ENCODE assay signal across 9 cellular contexts in the genomic region with DNA sequence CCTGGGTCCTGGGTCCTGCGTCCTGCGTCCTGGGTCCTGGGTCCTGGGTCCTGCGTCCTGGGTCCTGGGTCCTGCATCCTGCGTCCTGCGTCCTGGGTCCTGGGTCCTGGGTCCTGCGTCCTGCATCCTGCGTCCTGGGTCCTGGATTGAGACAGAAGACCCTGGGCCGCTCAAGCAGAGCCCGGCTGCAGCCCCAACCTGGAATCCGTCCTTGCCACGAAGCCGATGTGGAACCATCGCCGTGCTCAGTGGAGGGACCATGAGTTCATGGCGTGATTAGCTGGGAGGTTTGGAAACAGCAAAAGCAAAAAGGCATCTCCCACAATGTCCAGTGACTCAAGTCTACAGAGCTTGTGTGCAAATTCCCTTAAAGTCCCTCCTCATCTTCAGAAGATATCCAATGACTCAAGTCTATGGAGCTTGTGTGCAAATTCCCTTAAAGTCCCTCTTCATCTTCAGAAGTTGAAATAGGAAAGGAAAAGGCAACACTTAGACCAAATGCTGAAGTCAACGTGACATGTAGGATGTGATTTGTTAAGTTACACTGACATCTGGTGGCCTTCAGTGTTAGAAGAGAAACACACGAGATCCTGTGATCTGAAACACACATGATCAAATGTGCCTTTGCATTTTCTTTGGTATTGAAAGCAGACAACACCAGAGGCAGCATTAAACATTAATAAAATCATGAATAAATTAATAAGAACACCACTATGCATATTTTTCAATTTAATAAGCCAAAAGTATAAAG.
DNase-seq lines count a peak whose midpoint lies in the region; ATAC-seq and TF ChIP-seq lines count a peak whose summit lies in the region.
"Had no signal": no experiment of that assay in that cellular context is flagged by ENCODE, and none has a peak within 500 bp of the region (broad histone marks: within the 10 kb centered on the region; RNA-seq: fewer than 3 reads in every experiment).

No MANE protein-coding gene starts in this region.

- H3K36me3 ChIP-seq in MM.1S (replicated peaks; ENCODE audit: insufficient read depth, low read length): no peaks in the 10 kb centered on the region
- no peaks in the 10 kb centered on the region for H3K36me3 ChIP-seq in CD8-positive, alpha-beta T cell (ENCODE audit: insufficient read depth, low read length)

- no peak overlapping the region for H3K27ac ChIP-seq in MM.1S (ENCODE audit: low read length)
- no peak overlapping the region for H3K27ac ChIP-seq in CD8-positive, alpha-beta T cell (ENCODE audit: low read depth, low read length)

- no peaks in the 10 kb centered on the region for H3K9me3 Mint-ChIP-seq in CD8-positive, alpha-beta T cell
- H3K9me3 Mint-ChIP-seq: stimulated activated naive CD8-positive, alpha-beta T cell treated with anti-CD3 and anti-CD28 coated beads, Interleukin-15, Interleukin-2, amounts not matched to agents 100 ng/mL and 50 ng/mL, for 24 hours had no signal

- H3K9me3 ChIP-seq in MM.1S (replicated peaks; ENCODE audit: insufficient read depth, low read length): no peaks in the 10 kb centered on the region
- no peaks in the 10 kb centered on the region for H3K9me3 ChIP-seq in CD8-positive, alpha-beta T cell (ENCODE audit: low read length)

- H3F3A ChIP-seq in MM.1S (ENCODE audit: insufficient read depth, low read length): no peaks in the 10 kb centered on the region

- H3K4me3 ChIP-seq in MM.1S (ENCODE audit: low read length): no peak overlapping the region
- no peak overlapping the region for H3K4me3 ChIP-seq in CD8-positive, alpha-beta T cell (ENCODE audit: low read depth, low read length)

- no peaks in the 10 kb centered on the region for H3K4me1 ChIP-seq in MM.1S (ENCODE audit: low read length)
- no peaks in the 10 kb centered on the region for H3K4me1 ChIP-seq in CD8-positive, alpha-beta T cell (ENCODE audit: insufficient read depth, low read length)

- POLR2A ChIA-PET in CD8-positive, alpha-beta T cell (lab: Charles Lee): no interaction called here

- peaks cover 5% of the 10 kb centered on the region for H3K27me3 Mint-ChIP-seq in CD8-positive, alpha-beta T cell (ENCODE audit: low read depth)
- H3K27me3 Mint-ChIP-seq: stimulated activated naive CD8-positive, alpha-beta T cell treated with anti-CD3 and anti-CD28 coated beads, Interleukin-15, Interleukin-2, amounts not matched to agents 100 ng/mL and 50 ng/mL, for 24 hours had no signal

- no peak for ATAC-seq in GM18909 (IDR thresholded peaks at IDR 0.05; ENCODE audit: poor library complexity, unreplicated experiment)
- no peak for ATAC-seq in HG03439 (IDR thresholded peaks at IDR 0.05; ENCODE audit: unreplicated experiment)
- ATAC-seq in CD8-positive, alpha-beta T cell: no peak

- H4K20me1 ChIP-seq in MM.1S (ENCODE audit: insufficient read depth, low read length): no peaks in the 10 kb centered on the region

- H3K9ac ChIP-seq in MM.1S (ENCODE audit: low read length): no peak overlapping the region

- H3K79me2 ChIP-seq in MM.1S (ENCODE audit: low read length): no peaks in the 10 kb centered on the region

- no peak overlapping the region for H3K4me2 ChIP-seq in MM.1S (ENCODE audit: low read depth, low read length)

- DNase-seq in EH (ENCODE audit: low read depth): peak; percentile 4
- DNase-seq in MM.1S: no peak
- peak; percentile 18 for DNase-seq in amniotic epithelial cell (ENCODE audit: low read depth)
- peak; percentile 16 to 28 for DNase-seq in lung microvascular endothelial cell (ENCODE audit: low read depth in 2 of 2)
- no peak for DNase-seq in NCI-H1694 treated with DMSO at 0.1 percent for 48 hours (lab: John Stamatoyannopoulos, UW)
- DNase-seq in CD8-positive, alpha-beta T cell: no peak

- H3K9me2 ChIP-seq in MM.1S (replicated peaks; ENCODE audit: insufficient read depth, low read length): no peaks in the 10 kb centered on the region

- intact Hi-C loops in CD8-positive, alpha-beta T cell (cut with DNase I, micrococcal nuclease): no loop called here

- H3K36me3 Mint-ChIP-seq in CD8-positive, alpha-beta T cell: no peaks in the 10 kb centered on the region

- CTCF ChIA-PET in CD8-positive, alpha-beta T cell (lab: Charles Lee): interaction anchor here (0.9 kb wide), 1 partner anchor 8 kb away, joined by 3 read pairs; no protein-coding TSS in a partner anchor

- H3K4me3 Mint-ChIP-seq in CD8-positive, alpha-beta T cell: no peak overlapping the region
- H3K4me3 Mint-ChIP-seq: stimulated activated naive CD8-positive, alpha-beta T cell treated with anti-CD3 and anti-CD28 coated beads, Interleukin-15, Interleukin-2, amounts not matched to agents 100 ng/mL and 50 ng/mL, for 24 hours had no signal

- no peaks in the 10 kb centered on the region for H3K4me1 Mint-ChIP-seq in CD8-positive, alpha-beta T cell (ENCODE audit: low read depth)

- H3K27me3 ChIP-seq in MM.1S (replicated peaks; ENCODE audit: insufficient read depth, low read length): peaks cover 62% of the 10 kb centered on the region
- H3K27me3 ChIP-seq in CD8-positive, alpha-beta T cell (ENCODE audit: insufficient read depth, low read length): no peaks in the 10 kb centered on the region

- TF ChIP-seq CTCF in MM.1S (IDR thresholded peaks at IDR 0.05; ENCODE audit: low read length): peak; percentile 41
- TF ChIP-seq CTCF in CD8-positive, alpha-beta T cell (IDR thresholded peaks at IDR 0.05): no peak

- H2AFZ ChIP-seq in MM.1S (ENCODE audit: low read length): no peak overlapping the region

- H3K27ac Mint-ChIP-seq in CD8-positive, alpha-beta T cell: no peak overlapping the region
- H3K27ac Mint-ChIP-seq: stimulated activated naive CD8-positive, alpha-beta T cell treated with anti-CD3 and anti-CD28 coated beads, Interleukin-15, Interleukin-2, amounts not matched to agents 100 ng/mL and 50 ng/mL, for 24 hours had no signal

Comparison
In these comparisons a context has a peak if more than half of its experiments do, and no peak if none do; other contexts are left out.
1. DNase-seq: peak in EH (single experiment), amniotic epithelial cell (single experiment) and lung microvascular endothelial cell (2 of 2); none in MM.1S (single experiment), NCI-H1694 treated with DMSO at 0.1 percent for 48 hours (single experiment) and CD8-positive, alpha-beta T cell (0 of 7).